37 cellular contexts compared by ENCODE assay signal in genomic region chr17:47816947-47817346, GRCh38. TPM values are rescaled to one million over a fixed set of nuclear protein-coding genes. Genes with fewer than 3 reads are reported as not detected.
"Had no signal": no experiment of that assay in that cellular context is flagged by ENCODE, and none has a peak within 500 bp of the region (broad histone marks: within the 10 kb centered on the region; RNA-seq: fewer than 3 reads in every experiment).

No MANE protein-coding gene starts in this region.

- H3K4me3 ChIP-seq: body of pancreas, breast epithelium, Peyer's patch had no signal

- H3K27ac ChIP-seq: body of pancreas, breast epithelium, KMS-11, Peyer's patch, VCaP had no signal

- H3K9me3 Mint-ChIP-seq: activated B cell treated with CpG ODN at 0.5 μM for 24 hours; activated CD4-positive, alpha-beta memory T cell treated with anti-CD3 and anti-CD28 coated beads, Interleukin-2, amount 10 ng/mL, durations not matched to agents 7 days and 5 days; activated naive CD4-positive, alpha-beta T cell treated with anti-CD3 and anti-CD28 coated beads, Interleukin-2, amount 50 U/mL, for 24 hours; activated naive CD8-positive, alpha-beta T cell treated with anti-CD3 and anti-CD28 coated beads, Interleukin-2, amount 10 ng/mL, durations not matched to agents 7 days and 5 days; activated T-helper 2 cell treated with anti-CD3 and anti-CD28 coated beads, Interferon-gamma antibody, Interleukin-2, Interleukin-4, amounts not matched to agents 10 μg/mL and 5 μg/mL and 100 μg/mL, durations not matched to agents 14 hours and 24 hours and 36 hours had no signal

- DNase-seq: activated B cell treated with CpG ODN at 0.5 μM for 24 hours; activated CD4-positive, alpha-beta memory T cell treated with anti-CD3 and anti-CD28 coated beads, Interleukin-2, amount 10 ng/mL, durations not matched to agents 7 days and 5 days; activated CD4-positive, alpha-beta T cell treated with anti-CD3 and anti-CD28 coated beads for 1 hour; activated CD4-positive, alpha-beta T cell treated with anti-CD3 and anti-CD28 coated beads for 48 hours; activated CD8-positive, alpha-beta memory T cell treated with anti-CD3 and anti-CD28 coated beads for 24 hours; activated CD8-positive, alpha-beta memory T cell treated with anti-CD3 and anti-CD28 coated beads, Interleukin-2, amount 10 ng/mL, durations not matched to agents 7 days and 5 days; activated CD8-positive, alpha-beta memory T cell treated with anti-CD3 and anti-CD28 coated beads, Interleukin-2, amount 50 U/mL, for 48 hours; activated gamma-delta T cell; activated naive CD4-positive, alpha-beta T cell treated with Interleukin-2 at 50 U/mL for 16 hours; activated naive CD8-positive, alpha-beta T cell treated with anti-CD3 and anti-CD28 coated beads, Interleukin-2, amount 10 ng/mL, durations not matched to agents 7 days and 5 days; amygdala; body of pancreas; MM.1S; MV-4-11; NCI-H1092; NCI-H1436 treated with DMSO at 0.1 percent for 48 hours; NCI-H1694 treated with DMSO at 0.1 percent for 48 hours; NCI-H2029; NCI-H2107; NCI-H2171; NCI-H510A; NCI-H526; NCI-H748 treated with DMSO at 0.1 percent for 48 hours; NK-92 treated with Interleukin-12 subunit alpha and Interleukin-12 subunit beta, amount 100 ng/mL, for 24 hours; PC-3; Peyer's patch; Right ventricle myocardium superior; SW 1271; T-helper 1 cell; T-helper 2 cell; T-helper 9 cell had no signal

- H3K27me3 Mint-ChIP-seq: activated B cell treated with CpG ODN at 0.5 μM for 24 hours; activated CD4-positive, alpha-beta memory T cell treated with anti-CD3 and anti-CD28 coated beads, Interleukin-2, amount 10 ng/mL, durations not matched to agents 7 days and 5 days; activated CD8-positive, alpha-beta memory T cell treated with anti-CD3 and anti-CD28 coated beads, Interleukin-2, amount 10 ng/mL, durations not matched to agents 7 days and 5 days; activated naive CD4-positive, alpha-beta T cell treated with anti-CD3 and anti-CD28 coated beads, Interleukin-2, amount 50 U/mL, for 24 hours; activated naive CD8-positive, alpha-beta T cell treated with anti-CD3 and anti-CD28 coated beads, Interleukin-2, amount 10 ng/mL, durations not matched to agents 7 days and 5 days had no signal

- ATAC-seq: activated CD8-positive, alpha-beta memory T cell treated with anti-CD3 and anti-CD28 coated beads, Interleukin-2, amount 10 ng/mL, durations not matched to agents 7 days and 5 days; body of pancreas; PC-3 had no signal

- H3K27me3 ChIP-seq: body of pancreas, breast epithelium, Peyer's patch had no signal

- H3K9me3 ChIP-seq: body of pancreas, breast epithelium, Peyer's patch had no signal

- H3K36me3 ChIP-seq: breast epithelium had no signal

- H3K4me3 Mint-ChIP-seq: activated B cell treated with CpG ODN at 0.5 μM for 24 hours; activated CD4-positive, alpha-beta memory T cell treated with anti-CD3 and anti-CD28 coated beads, Interleukin-2, amount 10 ng/mL, durations not matched to agents 7 days and 5 days; activated CD8-positive, alpha-beta memory T cell treated with anti-CD3 and anti-CD28 coated beads, Interleukin-2, amount 10 ng/mL, durations not matched to agents 7 days and 5 days; activated naive CD4-positive, alpha-beta T cell treated with anti-CD3 and anti-CD28 coated beads, Interleukin-2, amount 50 U/mL, for 24 hours; activated naive CD8-positive, alpha-beta T cell treated with anti-CD3 and anti-CD28 coated beads, Interleukin-2, amount 10 ng/mL, durations not matched to agents 7 days and 5 days had no signal

- H3K27ac Mint-ChIP-seq: activated B cell treated with CpG ODN at 0.5 μM for 24 hours; activated CD4-positive, alpha-beta memory T cell treated with anti-CD3 and anti-CD28 coated beads, Interleukin-2, amount 10 ng/mL, durations not matched to agents 7 days and 5 days; activated CD8-positive, alpha-beta memory T cell treated with anti-CD3 and anti-CD28 coated beads, Interleukin-2, amount 10 ng/mL, durations not matched to agents 7 days and 5 days; activated naive CD4-positive, alpha-beta T cell treated with anti-CD3 and anti-CD28 coated beads, Interleukin-2, amount 50 U/mL, for 24 hours; activated naive CD8-positive, alpha-beta T cell treated with anti-CD3 and anti-CD28 coated beads, Interleukin-2, amount 10 ng/mL, durations not matched to agents 7 days and 5 days; activated T-helper 2 cell treated with anti-CD3 and anti-CD28 coated beads, Interferon-gamma antibody, Interleukin-2, Interleukin-4, amounts not matched to agents 10 μg/mL and 5 μg/mL and 100 μg/mL, durations not matched to agents 14 hours and 24 hours and 36 hours had no signal

RNA-seq across cellular contexts. Expression of gene LRRC46, which starts 14.5 kb away (rescaled TPM):
- total RNA-seq: body of pancreas had no signal

RNA-seq across cellular contexts. Expression of gene SP6, which starts 34.0 kb away (rescaled TPM):
- total RNA-seq: LHCN-M2 had no signal
